23 cellular contexts compared by ENCODE assay signal in genomic region chr7:100620239-100620638, GRCh38. TPM values are rescaled to one million over a fixed set of nuclear protein-coding genes. Genes with fewer than 3 reads are reported as not detected.
DNase-seq lines count a peak whose midpoint lies in the region; ATAC-seq, FAIRE-seq and TF ChIP-seq lines count a peak whose summit lies in the region.
"Had no signal": no experiment of that assay in that cellular context is flagged by ENCODE, and none has a peak within 500 bp of the region (broad histone marks: within the 10 kb centered on the region; RNA-seq: fewer than 3 reads in every experiment).

No MANE protein-coding gene starts in this region.

- no peaks in the 10 kb centered on the region for H3K9me2 ChIP-seq in GM23338 (ENCODE audit: insufficient read depth)

- no peak overlapping the region for H3K4me2 ChIP-seq in GM23338
- no peak overlapping the region for H3K4me2 ChIP-seq in neural progenitor cell
- H3K4me2 ChIP-seq: BLaER1 had no signal

- no peak for ATAC-seq in GM23338
- ATAC-seq in stimulated activated effector memory CD8-positive, alpha-beta T cell treated with anti-CD3 and anti-CD28 coated beads, Interleukin-12 subunit alpha, Interleukin-12 subunit beta, amount 100 ng/mL, for 72 hours, result no peak
- ATAC-seq: CD8-positive, alpha-beta T cell; GM12878 had no signal

- peak; percentile 36 for FAIRE-seq in bronchial epithelial cell (lab: Jason Lieb, UNC)
- FAIRE-seq: A204.1, GM12878, H54 had no signal

- no peak overlapping the region for H3K9ac ChIP-seq in neural progenitor cell
- H3K9ac ChIP-seq: BLaER1 had no signal

- H3K27me3 Mint-ChIP-seq in GM23338 (ENCODE audit: insufficient read depth, low read depth, poor library complexity) (peaks cover 16% of the 10 kb centered on the region), neural progenitor cell (ENCODE audit: insufficient read depth, low read depth) (peaks cover 9% of the 10 kb centered on the region)
- H3K27me3 Mint-ChIP-seq: B cell; CD4-positive, CD25-positive, alpha-beta regulatory T cell had no signal

- H3K4me3 Mint-ChIP-seq in GM23338 (no peak overlapping the region), neural progenitor cell (peak overlapping the region; percentile 5)
- H3K4me3 Mint-ChIP-seq in stimulated activated effector memory CD8-positive, alpha-beta T cell treated with anti-CD3 and anti-CD28 coated beads, Interleukin-12 subunit alpha, Interleukin-12 subunit beta, amount 100 ng/mL, for 72 hours, result no peak overlapping the region
- H3K4me3 Mint-ChIP-seq: B cell; CD4-positive, CD25-positive, alpha-beta regulatory T cell; CD8-positive, alpha-beta T cell had no signal

- H3K36me3 Mint-ChIP-seq in GM23338 (ENCODE audit: low read depth) (no peaks in the 10 kb centered on the region), neural progenitor cell (peaks cover 1% of the 10 kb centered on the region)
- H3K36me3 Mint-ChIP-seq in stimulated activated effector memory CD8-positive, alpha-beta T cell treated with anti-CD3 and anti-CD28 coated beads, Interleukin-12 subunit alpha, Interleukin-12 subunit beta, amount 100 ng/mL, for 72 hours, result no peaks in the 10 kb centered on the region

- H3K27ac ChIP-seq in GM23338 (ENCODE audit: low read depth), result no peak overlapping the region
- no peak overlapping the region for H3K27ac ChIP-seq in neural progenitor cell
- H3K27ac ChIP-seq: 22Rv1, BLaER1, C4-2B had no signal

- H3K36me3 ChIP-seq in GM23338 (ENCODE audit: insufficient read depth) (no peaks in the 10 kb centered on the region), bronchial epithelial cell (ENCODE audit: control insufficient read depth, insufficient read depth, low read length) (no peaks in the 10 kb centered on the region), neural progenitor cell (no peaks in the 10 kb centered on the region)
- H3K36me3 ChIP-seq: HAP-1 had no signal

- H3K27me3 ChIP-seq in GM23338 (ENCODE audit: insufficient read depth), result no peaks in the 10 kb centered on the region; the same call in 1 of the 2 replicates
- H3K27me3 ChIP-seq in bronchial epithelial cell (ENCODE audit: control insufficient read depth, insufficient read depth, low read length), result no peaks in the 10 kb centered on the region
- H3K27me3 ChIP-seq in neural progenitor cell, result peaks cover 1% of the 10 kb centered on the region
- H3K27me3 ChIP-seq: BLaER1 had no signal

- peak overlapping the region; percentile 20 for H3K27ac Mint-ChIP-seq in GM23338
- peak overlapping the region; percentile 79 for H3K27ac Mint-ChIP-seq in neural progenitor cell
- peak overlapping the region; percentile 14 for H3K27ac Mint-ChIP-seq in stimulated activated effector memory CD8-positive, alpha-beta T cell treated with anti-CD3 and anti-CD28 coated beads, Interleukin-12 subunit alpha, Interleukin-12 subunit beta, amount 100 ng/mL, for 72 hours
- H3K27ac Mint-ChIP-seq: B cell; CD8-positive, alpha-beta T cell had no signal

- peaks cover 4% of the 10 kb centered on the region; the same call in 1 of the 2 replicates for H3K4me1 ChIP-seq in GM23338 (ENCODE audit: insufficient read depth)
- H3K4me1 ChIP-seq in neural progenitor cell, result no peaks in the 10 kb centered on the region
- H3K4me1 ChIP-seq: Caco-2, HAP-1 had no signal

- H3K79me2 ChIP-seq in GM23338 (replicated peaks; ENCODE audit: insufficient read depth) (no peaks in the 10 kb centered on the region), neural progenitor cell (ENCODE audit: low read depth) (no peaks in the 10 kb centered on the region)

- H3F3A ChIP-seq in GM23338 (replicated peaks; ENCODE audit: low read depth) (0 out of 2 replicates have a peak, but pooled peaks cover 2% of the 10 kb centered on the region), neural progenitor cell (ENCODE audit: low read depth) (no peaks in the 10 kb centered on the region)

- no peak for DNase-seq in GM23338 (ENCODE audit: low spot score)
- DNase-seq in bronchial epithelial cell (ENCODE audit: low read depth), result no peak
- no peak for DNase-seq in neural progenitor cell (ENCODE audit: low spot score)
- DNase-seq in stimulated activated effector memory CD8-positive, alpha-beta T cell treated with anti-CD3 and anti-CD28 coated beads, Interleukin-12 subunit alpha, Interleukin-12 subunit beta, amount 100 ng/mL, for 72 hours (ENCODE audit: low spot score in 2 of 2), result no peak
- DNase-seq in germinal center (ENCODE audit: low spot score), result no peak
- DNase-seq in NCI-H2107 (lab: John Stamatoyannopoulos, UW), result no peak
- DNase-seq in foreskin melanocyte, result no peak
- DNase-seq: Caco-2; CD4-positive, CD25-positive, alpha-beta regulatory T cell; CD8-positive, alpha-beta T cell; DMS153; DMS79; EL; GDM1; GOT3 had no signal

- H3K4me3 ChIP-seq in GM23338, result no peak overlapping the region
- no peak overlapping the region for H3K4me3 ChIP-seq in bronchial epithelial cell (ENCODE audit: low read depth, low read length)
- H3K4me3 ChIP-seq in neural progenitor cell, result no peak overlapping the region
- H3K4me3 ChIP-seq: BLaER1, GM12878, HAP-1 had no signal

- H2AFZ ChIP-seq in GM23338 (no peak overlapping the region), neural progenitor cell (replicated peaks) (no peak overlapping the region)

- H3K4me1 Mint-ChIP-seq in GM23338 (no peaks in the 10 kb centered on the region), neural progenitor cell (no peaks in the 10 kb centered on the region)
- H3K4me1 Mint-ChIP-seq in stimulated activated effector memory CD8-positive, alpha-beta T cell treated with anti-CD3 and anti-CD28 coated beads, Interleukin-12 subunit alpha, Interleukin-12 subunit beta, amount 100 ng/mL, for 72 hours, result peaks cover under 1% of the 10 kb centered on the region
- H3K4me1 Mint-ChIP-seq: B cell had no signal

- no peaks in the 10 kb centered on the region for H3K9me3 ChIP-seq in neural progenitor cell (ENCODE audit: low read depth)
- H3K9me3 ChIP-seq: BLaER1, Caco-2, HAP-1 had no signal

- TF ChIP-seq CTCF in GM23338 (conservative IDR thresholded peaks at IDR 0.05; ENCODE audit: low read depth in 2 of 2), result no peak
- no peak for TF ChIP-seq CTCF in bronchial epithelial cell (IDR thresholded peaks at IDR 0.05; ENCODE audit: insufficient read depth, low read length, severe bottlenecking)
- no peak for TF ChIP-seq CTCF in neural progenitor cell (IDR thresholded peaks at IDR 0.05)

- H3K9me3 Mint-ChIP-seq in GM23338 (no peaks in the 10 kb centered on the region), neural progenitor cell (no peaks in the 10 kb centered on the region)
- no peaks in the 10 kb centered on the region for H3K9me3 Mint-ChIP-seq in stimulated activated effector memory CD8-positive, alpha-beta T cell treated with anti-CD3 and anti-CD28 coated beads, Interleukin-12 subunit alpha, Interleukin-12 subunit beta, amount 100 ng/mL, for 72 hours
- H3K9me3 Mint-ChIP-seq: CD4-positive, CD25-positive, alpha-beta regulatory T cell; CD8-positive, alpha-beta T cell had no signal

- H4K20me1 ChIP-seq in GM23338 (replicated peaks; ENCODE audit: insufficient read depth), result no peaks in the 10 kb centered on the region
- no peaks in the 10 kb centered on the region for H4K20me1 ChIP-seq in neural progenitor cell (ENCODE audit: low read depth)
- H4K20me1 ChIP-seq: BLaER1 had no signal

TF ChIP-seq in GM23338, 12 proteins besides CTCF, POLR2A, EP300 and RAD21 (continues in another document):
- TF ChIP-seq NANOG (IDR thresholded peaks at IDR 0.05; ENCODE audit: borderline replicate concordance), result no peak
- no peak for TF ChIP-seq REST (IDR thresholded peaks at IDR 0.05; ENCODE audit: unreplicated experiment)

RNA-seq across cellular contexts. Expression of gene MOSPD3, which starts 7.9 kb away (rescaled TPM):
- total RNA-seq in GM23338 (2014; rRNA removed; shearing (Covaris generic)), result 15.1 and 15.3 TPM in 2 replicates
- 18.6 and 23.5 TPM in 2 replicates for polyA plus RNA-seq in GM23338 (2016; fragmentation: Nextera tagmentation; extraction: Ambion mirVana)
- 1.8 and 1.9 TPM in 2 replicates for total RNA-seq in bronchial epithelial cell
- 3.0 and 11.5 TPM in 2 replicates for total RNA-seq in neural progenitor cell (ENCODE audit: low replicate concordance)

RNA-seq across cellular contexts. Expression of gene PCOLCE, which starts 18.1 kb away (rescaled TPM):
- 33.3 and 45.5 TPM in 2 replicates for total RNA-seq in GM23338 (2014; rRNA removed; shearing (Covaris generic))
- polyA plus RNA-seq in GM23338 (2016; fragmentation: Nextera tagmentation; extraction: Ambion mirVana), result 70.4 and 81.2 TPM in 2 replicates
- total RNA-seq in bronchial epithelial cell (0.38 and 0.53 TPM in 2 replicates), neural progenitor cell (ENCODE audit: low replicate concordance) (6.6 and 8.5 TPM in 2 replicates)

RNA-seq across cellular contexts. Expression of gene TFR2, which starts 21.1 kb away (rescaled TPM):
- 4.2 and 5.6 TPM in 2 replicates for total RNA-seq in GM23338 (2014; rRNA removed; shearing (Covaris generic))
- 3.7 and 4.3 TPM in 2 replicates for polyA plus RNA-seq in GM23338 (2016; fragmentation: Nextera tagmentation; extraction: Ambion mirVana)
- 0.13 TPM in 1 of 2 replicates, not detected in the other for total RNA-seq in bronchial epithelial cell
- total RNA-seq in neural progenitor cell (ENCODE audit: low replicate concordance), result 0.34 and 1.9 TPM in 2 replicates

RNA-seq across cellular contexts. Expression of gene FBXO24, which starts 34.1 kb away (rescaled TPM):
- 0.70 and 2.4 TPM in 2 replicates for total RNA-seq in GM23338 (2014; rRNA removed; shearing (Covaris generic))
- 0.82 and 2.1 TPM in 2 replicates for polyA plus RNA-seq in GM23338 (2016; fragmentation: Nextera tagmentation; extraction: Ambion mirVana)
- total RNA-seq in bronchial epithelial cell (0.38 and 0.53 TPM in 2 replicates), neural progenitor cell (ENCODE audit: low replicate concordance) (1.2 and 2.5 TPM in 2 replicates)
- total RNA-seq: CD4-positive, CD25-positive, alpha-beta regulatory T cell had no signal

RNA-seq across cellular contexts. Expression of gene LRCH4, which starts 34.3 kb away (rescaled TPM):
- 51.0 and 51.5 TPM in 2 replicates for total RNA-seq in GM23338 (2014; rRNA removed; shearing (Covaris generic))
- 21.4 and 21.8 TPM in 2 replicates for polyA plus RNA-seq in GM23338 (2016; fragmentation: Nextera tagmentation; extraction: Ambion mirVana)
- total RNA-seq in bronchial epithelial cell (3.9 and 8.2 TPM in 2 replicates), neural progenitor cell (ENCODE audit: low replicate concordance) (4.5 and 55.9 TPM in 2 replicates)

Comparison
In these comparisons a context has a peak if more than half of its experiments do, and no peak if none do; other contexts are left out.
1. H3K27ac Mint-ChIP-seq: peak in every context shown above with its lines; median percentile 79 in neural progenitor cell; 20 in GM23338; 14 in stimulated activated effector memory CD8-positive, alpha-beta T cell treated with anti-CD3 and anti-CD28 coated beads, Interleukin-12 subunit alpha, Interleukin-12 subunit beta, amount 100 ng/mL, for 72 hours.